ENCODE assay signal across 1 cellular context in the genomic region with DNA sequence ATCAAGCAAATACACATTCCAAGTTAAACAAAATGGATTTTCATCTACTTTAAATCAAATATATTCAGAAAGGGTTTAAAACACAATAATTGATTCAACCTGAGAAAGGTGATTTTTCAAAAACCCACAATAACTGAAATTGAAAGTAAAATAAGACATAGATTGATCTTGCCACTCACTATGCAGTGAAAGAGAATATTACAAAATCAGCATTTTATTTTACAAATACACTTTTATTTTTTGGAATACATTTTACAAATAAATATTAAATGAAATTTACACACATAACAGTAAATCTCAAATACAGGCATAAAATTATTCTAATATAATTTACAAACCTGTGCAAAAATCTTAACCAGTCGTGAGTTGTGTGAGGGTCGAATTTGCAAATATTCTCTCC.
TF ChIP-seq lines count a peak whose summit lies in the region.

No MANE protein-coding gene starts in this region.

TF ChIP-seq in GM12878, 131 proteins besides CTCF, POLR2A, EP300 and RAD21:
- TF ChIP-seq CHD1 (IDR thresholded peaks at IDR 0.05; ENCODE audit: low read depth, low read length) (no peak), JUNB (IDR thresholded peaks at IDR 0.05) (0 out of 2 replicates have a peak, but pooled peaks have one; percentile 18)
